ENCODE assay signal across 8 cellular contexts in genomic region chr16:14903191-14903957, GRCh38. TPM values are rescaled to one million over a fixed set of nuclear protein-coding genes. Genes with fewer than 3 reads are reported as not detected.
A peak's percentile ranks its signal among the peaks of the same experiment; 100 is the strongest.
DNase-seq lines count a peak whose midpoint lies in the region; ATAC-seq, FAIRE-seq and TF ChIP-seq lines count a peak whose summit lies in the region.
"Not testable (repeated sequence)": the region's sequence is repeated elsewhere in the genome, so short reads cannot be mapped to it uniquely, and the experiment has no call there.

No MANE protein-coding gene starts in this region.

- not testable (repeated sequence) for TF ChIP-seq EP300 in A549 (IDR thresholded peaks at IDR 0.05)

- H3K9me3 ChIP-seq in A549, mucosa of descending colon: not testable (repeated sequence)

- WGBS in A549 (ENCODE audit: missing lambda C conversion rate) = 71% methylated on average over 7 of the region's 8 CpGs

- not testable (repeated sequence) for H3K36me3 ChIP-seq in mucosa of descending colon (ENCODE audit: low read depth)

- FAIRE-seq in A549 (lab: Jason Lieb, UNC) = not testable (repeated sequence)

- H3K27ac Mint-ChIP-seq in activated CD4-positive, alpha-beta T cell treated with anti-CD3 and anti-CD28 coated beads for 36 hours; chondrocyte (ENCODE audit: unreplicated experiment): not testable (repeated sequence)
- H3K27ac Mint-ChIP-seq in activated T-helper 1 cell treated with anti-CD3 and anti-CD28 coated beads, Interleukin-12 subunit alpha, Interleukin-12 subunit beta, Interleukin-2, Interleukin-4 antibody, amounts not matched to agents 30 ng/mL and 10 ng/mL and 1 ng/mL, durations not matched to agents 14 hours and 24 hours and 36 hours = peak overlapping the region; percentile 34
- peak overlapping the region; percentile 53 for H3K27ac Mint-ChIP-seq in stimulated activated memory B cell treated with anti-CD40 and anti-IgM and Interleukin-4, amounts not matched to agents 10 μg/mL and 1 μg/mL and 100 μg/mL, for 72 hours

- not testable (repeated sequence) for TF ChIP-seq CTCF in A549 (IDR thresholded peaks at IDR 0.05); GM12865 (IDR thresholded peaks at IDR 0.05; ENCODE audit: insufficient read depth, low read depth, low read length, missing control alignments); chondrocyte (IDR thresholded peaks at IDR 0.05); mucosa of descending colon (IDR thresholded peaks at IDR 0.05)

- H3K4me2 ChIP-seq in A549 = not testable (repeated sequence)

- TF ChIP-seq RAD21 in A549 (conservative IDR thresholded peaks at IDR 0.05 in 1 of 2, IDR thresholded peaks at IDR 0.05 in 1 of 2) = not testable (repeated sequence)

- not testable (repeated sequence) for DNase-seq in A549 (ENCODE audit: low read depth in 1 of 2, low spot score in 1 of 2); activated T-helper 1 cell treated with anti-CD3 and anti-CD28 coated beads, Interleukin-12 subunit alpha, Interleukin-12 subunit beta, Interleukin-2, Interleukin-4 antibody, amounts not matched to agents 30 ng/mL and 10 ng/mL and 1 ng/mL, durations not matched to agents 14 hours and 24 hours and 36 hours (ENCODE audit: low spot score); mucosa of descending colon
- DNase-seq in GM12865 (ENCODE audit: low read depth) = peak; percentile 14
- peak; percentile 28 for DNase-seq in OCI-M1 (lab: John Stamatoyannopoulos, UW)
- peak; percentile 20 for DNase-seq in activated CD4-positive, alpha-beta T cell treated with anti-CD3 and anti-CD28 coated beads for 36 hours
- DNase-seq in chondrocyte (ENCODE audit: low spot score) = peak; percentile 86

- TF ChIP-seq POLR2A in A549 (IDR thresholded peaks at IDR 0.05; ENCODE audit: low read length) = not testable (repeated sequence)

- CTCF ChIA-PET in A549 (lab: Yijun Ruan, JAX); activated CD4-positive, alpha-beta T cell treated with anti-CD3 and anti-CD28 coated beads for 36 hours (lab: Charles Lee): not testable (repeated sequence)

- H3K4me1 Mint-ChIP-seq in activated CD4-positive, alpha-beta T cell treated with anti-CD3 and anti-CD28 coated beads for 36 hours; activated T-helper 1 cell treated with anti-CD3 and anti-CD28 coated beads, Interleukin-12 subunit alpha, Interleukin-12 subunit beta, Interleukin-2, Interleukin-4 antibody, amounts not matched to agents 30 ng/mL and 10 ng/mL and 1 ng/mL, durations not matched to agents 14 hours and 24 hours and 36 hours (ENCODE audit: low read depth); chondrocyte (ENCODE audit: low read depth); stimulated activated memory B cell treated with anti-CD40 and anti-IgM and Interleukin-4, amounts not matched to agents 10 μg/mL and 1 μg/mL and 100 μg/mL, for 72 hours: not testable (repeated sequence)

- not testable (repeated sequence) for H3K9me3 Mint-ChIP-seq in activated CD4-positive, alpha-beta T cell treated with anti-CD3 and anti-CD28 coated beads for 36 hours (ENCODE audit: low read depth); activated T-helper 1 cell treated with anti-CD3 and anti-CD28 coated beads, Interleukin-12 subunit alpha, Interleukin-12 subunit beta, Interleukin-2, Interleukin-4 antibody, amounts not matched to agents 30 ng/mL and 10 ng/mL and 1 ng/mL, durations not matched to agents 14 hours and 24 hours and 36 hours; chondrocyte (ENCODE audit: low read depth); stimulated activated memory B cell treated with anti-CD40 and anti-IgM and Interleukin-4, amounts not matched to agents 10 μg/mL and 1 μg/mL and 100 μg/mL, for 72 hours

- not testable (repeated sequence) for H3K4me1 ChIP-seq in A549; mucosa of descending colon (ENCODE audit: low read depth)

- H3K4me3 Mint-ChIP-seq in activated CD4-positive, alpha-beta T cell treated with anti-CD3 and anti-CD28 coated beads for 36 hours; chondrocyte (ENCODE audit: unreplicated experiment); stimulated activated memory B cell treated with anti-CD40 and anti-IgM and Interleukin-4, amounts not matched to agents 10 μg/mL and 1 μg/mL and 100 μg/mL, for 72 hours: not testable (repeated sequence)
- H3K4me3 Mint-ChIP-seq in activated T-helper 1 cell treated with anti-CD3 and anti-CD28 coated beads, Interleukin-12 subunit alpha, Interleukin-12 subunit beta, Interleukin-2, Interleukin-4 antibody, amounts not matched to agents 30 ng/mL and 10 ng/mL and 1 ng/mL, durations not matched to agents 14 hours and 24 hours and 36 hours = peak overlapping the region; percentile 26

- H3K27ac ChIP-seq in A549 = not testable (repeated sequence)

- not testable (repeated sequence) for H3K27me3 Mint-ChIP-seq in activated CD4-positive, alpha-beta T cell treated with anti-CD3 and anti-CD28 coated beads for 36 hours; activated T-helper 1 cell treated with anti-CD3 and anti-CD28 coated beads, Interleukin-12 subunit alpha, Interleukin-12 subunit beta, Interleukin-2, Interleukin-4 antibody, amounts not matched to agents 30 ng/mL and 10 ng/mL and 1 ng/mL, durations not matched to agents 14 hours and 24 hours and 36 hours (ENCODE audit: insufficient read depth); chondrocyte (ENCODE audit: low read depth); stimulated activated memory B cell treated with anti-CD40 and anti-IgM and Interleukin-4, amounts not matched to agents 10 μg/mL and 1 μg/mL and 100 μg/mL, for 72 hours

- POLR2A ChIA-PET in A549 (lab: Yijun Ruan, JAX); activated CD4-positive, alpha-beta T cell treated with anti-CD3 and anti-CD28 coated beads for 36 hours (lab: Charles Lee): not testable (repeated sequence)

- H3K36me3 Mint-ChIP-seq in activated CD4-positive, alpha-beta T cell treated with anti-CD3 and anti-CD28 coated beads for 36 hours (ENCODE audit: low read depth); activated T-helper 1 cell treated with anti-CD3 and anti-CD28 coated beads, Interleukin-12 subunit alpha, Interleukin-12 subunit beta, Interleukin-2, Interleukin-4 antibody, amounts not matched to agents 30 ng/mL and 10 ng/mL and 1 ng/mL, durations not matched to agents 14 hours and 24 hours and 36 hours (ENCODE audit: low read depth); chondrocyte (ENCODE audit: low read depth); stimulated activated memory B cell treated with anti-CD40 and anti-IgM and Interleukin-4, amounts not matched to agents 10 μg/mL and 1 μg/mL and 100 μg/mL, for 72 hours: not testable (repeated sequence)

- not testable (repeated sequence) for H3K4me3 ChIP-seq in A549; GM12865 (ENCODE audit: low read depth, low read length); mucosa of descending colon

- intact Hi-C loops in activated CD4-positive, alpha-beta T cell treated with anti-CD3 and anti-CD28 coated beads for 36 hours (cut with DNase I, micrococcal nuclease); activated T-helper 1 cell treated with anti-CD3 and anti-CD28 coated beads, Interleukin-12 subunit alpha, Interleukin-12 subunit beta, Interleukin-2, Interleukin-4 antibody, amounts not matched to agents 30 ng/mL and 10 ng/mL and 1 ng/mL, durations not matched to agents 14 hours and 24 hours and 36 hours (cut with micrococcal nuclease); mucosa of descending colon (cut with DNase I, micrococcal nuclease): not testable (repeated sequence)

- peak; percentile 36 to 56; a peak in 4 of 6 replicates for ATAC-seq in A549
- ATAC-seq in activated CD4-positive, alpha-beta T cell treated with anti-CD3 and anti-CD28 coated beads for 36 hours = peak; percentile 69
- peak; percentile 42 for ATAC-seq in mucosa of descending colon
- ATAC-seq in stimulated activated memory B cell treated with anti-CD40 and anti-IgM and Interleukin-4, amounts not matched to agents 10 μg/mL and 1 μg/mL and 100 μg/mL, for 72 hours = peak; percentile 64

RNA-seq across cellular contexts. Expression of gene NPIPA1, which starts 33.9 kb away (rescaled TPM):
- 55.6 and 62.7 TPM in 2 replicates for polyA plus RNA-seq in A549 (2011; rRNA removed)
- polyA plus RNA-seq in A549 (2012; cell fraction: cytosol; rRNA removed) = 45.4 and 59.4 TPM in 2 replicates
- polyA plus RNA-seq in A549 (2012; cell fraction: nucleus; rRNA removed) = 191 and 201 TPM in 2 replicates
- polyA plus RNA-seq in A549 (2017; fragmentation: RNase III; extraction: RNeasy Plus Mini Kit Qiagen cat#74134 plus additional on column Dnase treatment) = 55.4 to 61.2 TPM (median 59.9 TPM) in 3 replicates
- polyA minus RNA-seq in A549 (2011; rRNA and poly(A)+ RNA removed) = 11.1 and 16.3 TPM in 2 replicates
- 10 to 100 TPM; 90.4 to 99.1 TPM for total RNA-seq in activated CD4-positive, alpha-beta T cell treated with anti-CD3 and anti-CD28 coated beads for 36 hours
- total RNA-seq in activated T-helper 1 cell treated with anti-CD3 and anti-CD28 coated beads, Interleukin-12 subunit alpha, Interleukin-12 subunit beta, Interleukin-2, Interleukin-4 antibody, amounts not matched to agents 30 ng/mL and 10 ng/mL and 1 ng/mL, durations not matched to agents 14 hours and 24 hours and 36 hours = 101 and 105 TPM in 2 replicates
- 119 to 145 TPM (median 143 TPM) in 3 replicates for total RNA-seq in chondrocyte
- 100 to 1,000 TPM in 1 of 3 donors, 10 to 100 TPM in 2; 61.6 to 149 (median 96.3) TPM for total RNA-seq in mucosa of descending colon
